32 cellular contexts compared by ENCODE assay signal in the genomic region with DNA sequence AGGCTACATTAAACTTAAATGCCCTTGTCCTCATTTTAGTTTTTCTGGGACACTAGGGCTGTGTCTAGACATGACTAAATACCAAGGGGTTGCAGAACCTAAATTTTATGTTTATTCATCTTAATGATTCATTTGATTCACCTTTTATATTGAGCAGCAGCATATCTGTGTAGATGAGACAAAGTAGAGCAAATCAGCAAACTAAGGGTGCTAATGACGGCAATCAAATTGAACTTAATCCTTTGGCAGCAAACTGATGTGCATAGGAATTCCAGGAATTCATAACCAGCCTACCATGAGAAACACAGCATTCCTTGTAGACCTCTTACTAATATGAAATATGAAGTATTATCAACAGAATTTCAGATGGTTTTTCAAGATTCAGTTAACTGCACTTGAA. TPM values are rescaled to one million over a fixed set of nuclear protein-coding genes. Genes with fewer than 3 reads are reported as not detected.
DNase-seq lines count a peak whose midpoint lies in the region; ATAC-seq, FAIRE-seq and TF ChIP-seq lines count a peak whose summit lies in the region.
"Had no signal": no experiment of that assay in that cellular context is flagged by ENCODE, and none has a peak within 500 bp of the region (broad histone marks: within the 10 kb centered on the region; RNA-seq: fewer than 3 reads in every experiment).

No MANE protein-coding gene starts in this region.

- H3K9me3 Mint-ChIP-seq in astrocyte (ENCODE audit: unreplicated experiment) = no peaks in the 10 kb centered on the region
- H3K9me3 Mint-ChIP-seq: activated T-helper 1 cell treated with anti-CD3 and anti-CD28 coated beads, Interleukin-12 subunit alpha, Interleukin-12 subunit beta, Interleukin-2, Interleukin-4 antibody, amounts not matched to agents 30 ng/mL and 10 ng/mL and 1 ng/mL, durations not matched to agents 14 hours and 24 hours and 36 hours; dendritic cell treated with granulocyte-macrophage colony-stimulating factor and Interleukin-4, amounts not matched to agents 40 ng/mL and 50 ng/mL, for 4 days; type B pancreatic cell had no signal

- H3K27me3 ChIP-seq in astrocyte (ENCODE audit: insufficient read depth, low read length) (no peaks in the 10 kb centered on the region), foreskin keratinocyte (no peaks in the 10 kb centered on the region), tibial nerve (no peaks in the 10 kb centered on the region)
- H3K27me3 ChIP-seq: spleen had no signal

- TF ChIP-seq CTCF in astrocyte (IDR thresholded peaks at IDR 0.05; ENCODE audit: insufficient read depth, low read depth, low read length) (no peak), foreskin keratinocyte (conservative IDR thresholded peaks at IDR 0.05) (no peak), tibial nerve (IDR thresholded peaks at IDR 0.05) (no peak)

- H2AFZ ChIP-seq in astrocyte (ENCODE audit: low read depth, low read length) = no peak overlapping the region
- H2AFZ ChIP-seq: GM23248, parathyroid adenoma had no signal

- H3K27ac ChIP-seq in astrocyte (ENCODE audit: low read depth, low read length) (peak overlapping the region; percentile 22), foreskin keratinocyte (no peak overlapping the region), tibial nerve (no peak overlapping the region)
- H3K27ac ChIP-seq: GM23248, HL-60, parathyroid adenoma, spleen had no signal

- no peak overlapping the region for H3K9ac ChIP-seq in astrocyte (ENCODE audit: low read length)
- H3K9ac ChIP-seq: GM23248, parathyroid adenoma had no signal

- TF ChIP-seq POLR2A in tibial nerve (IDR thresholded peaks at IDR 0.05) = no peak

- no peak overlapping the region for H3K27ac Mint-ChIP-seq in astrocyte (ENCODE audit: unreplicated experiment)
- H3K27ac Mint-ChIP-seq: activated B cell treated with CpG ODN at 0.5 μM for 24 hours; activated naive CD4-positive, alpha-beta T cell treated with anti-CD3 and anti-CD28 coated beads for 36 hours; activated T-helper 1 cell treated with anti-CD3 and anti-CD28 coated beads, Interleukin-12 subunit alpha, Interleukin-12 subunit beta, Interleukin-2, Interleukin-4 antibody, amounts not matched to agents 30 ng/mL and 10 ng/mL and 1 ng/mL, durations not matched to agents 14 hours and 24 hours and 36 hours; CD4-positive, CD25-positive, alpha-beta regulatory T cell; dendritic cell treated with granulocyte-macrophage colony-stimulating factor and Interleukin-4, amounts not matched to agents 40 ng/mL and 50 ng/mL, for 4 days; type B pancreatic cell had no signal

- H3K4me2 ChIP-seq in astrocyte (ENCODE audit: low read length) = peak overlapping the region; percentile 49

- intact Hi-C loops in Right ventricle myocardium inferior (cut with DNase I) = no loop called here

- H3K4me1 Mint-ChIP-seq in astrocyte (ENCODE audit: low read depth, unreplicated experiment) = peaks cover 5% of the 10 kb centered on the region
- H3K4me1 Mint-ChIP-seq: activated B cell treated with CpG ODN at 0.5 μM for 24 hours; CD4-positive, CD25-positive, alpha-beta regulatory T cell had no signal

- H3K4me1 ChIP-seq in astrocyte (ENCODE audit: insufficient read depth, low read length) = peaks cover 9% of the 10 kb centered on the region
- H3K4me1 ChIP-seq in foreskin keratinocyte = peaks cover 8% of the 10 kb centered on the region
- H3K4me1 ChIP-seq in tibial nerve = peaks cover 0 to 4% (median 0%) of the 10 kb centered on the region in 4 donors
- H3K4me1 ChIP-seq: parathyroid adenoma, spleen had no signal

- H3K4me3 ChIP-seq in astrocyte (ENCODE audit: insufficient read depth, low read depth, low read length) (no peak overlapping the region), tibial nerve (no peak overlapping the region)
- H3K4me3 ChIP-seq: GM23248, spleen had no signal

- H3K4me3 Mint-ChIP-seq in astrocyte (ENCODE audit: unreplicated experiment) = no peak overlapping the region
- H3K4me3 Mint-ChIP-seq: activated B cell treated with CpG ODN at 0.5 μM for 24 hours; activated naive CD4-positive, alpha-beta T cell treated with anti-CD3 and anti-CD28 coated beads for 36 hours; activated T-helper 1 cell treated with anti-CD3 and anti-CD28 coated beads, Interleukin-12 subunit alpha, Interleukin-12 subunit beta, Interleukin-2, Interleukin-4 antibody, amounts not matched to agents 30 ng/mL and 10 ng/mL and 1 ng/mL, durations not matched to agents 14 hours and 24 hours and 36 hours; CD4-positive, CD25-positive, alpha-beta regulatory T cell; dendritic cell treated with granulocyte-macrophage colony-stimulating factor and Interleukin-4, amounts not matched to agents 40 ng/mL and 50 ng/mL, for 4 days; type B pancreatic cell had no signal

- H4K20me1 ChIP-seq in astrocyte (ENCODE audit: insufficient read depth, low read length) = no peaks in the 10 kb centered on the region

- no peaks in the 10 kb centered on the region for H3K36me3 Mint-ChIP-seq in astrocyte (ENCODE audit: low read depth, unreplicated experiment)
- H3K36me3 Mint-ChIP-seq: CD4-positive, CD25-positive, alpha-beta regulatory T cell; type B pancreatic cell had no signal

- H3K27me3 Mint-ChIP-seq in astrocyte (ENCODE audit: low read depth, unreplicated experiment) = no peaks in the 10 kb centered on the region
- H3K27me3 Mint-ChIP-seq: activated B cell treated with CpG ODN at 0.5 μM for 24 hours; CD4-positive, CD25-positive, alpha-beta regulatory T cell; dendritic cell treated with granulocyte-macrophage colony-stimulating factor and Interleukin-4, amounts not matched to agents 40 ng/mL and 50 ng/mL, for 4 days; type B pancreatic cell had no signal

- H3K9me3 ChIP-seq in astrocyte (ENCODE audit: insufficient read depth, low read depth, low read length) (no peaks in the 10 kb centered on the region), tibial nerve (no peaks in the 10 kb centered on the region)
- H3K9me3 ChIP-seq: spleen had no signal

- 28 to 32% methylated on average over 1 of the region's 1 CpG for WGBS in tibial nerve, 2 donors

- no peak for FAIRE-seq in astrocyte (lab: Jason Lieb, UNC)
- FAIRE-seq: D721Med, GM12891 had no signal

- TF ChIP-seq EP300 in tibial nerve (IDR thresholded peaks at IDR 0.05) = no peak

- ATAC-seq in foreskin keratinocyte (peak; percentile 61), Right ventricle myocardium inferior (no peak), HG03457 (IDR thresholded peaks at IDR 0.05; ENCODE audit: unreplicated experiment) (no peak)
- ATAC-seq: right cardiac atrium had no signal

- DNase-seq in HS-27A (ENCODE audit: low read depth) (peak; percentile 85), astrocyte (ENCODE audit: low read depth) (peak; percentile 67), foreskin keratinocyte (peak; percentile 66 to 67), tibial nerve (ENCODE audit: low spot score in 2 of 2) (no peak), Right ventricle myocardium inferior (ENCODE audit: missing footprints) (no peak), NCI-H774 (lab: John Stamatoyannopoulos, UW) (no peak)
- DNase-seq: activated B cell treated with CpG ODN at 0.5 μM for 24 hours; activated CD4-positive, alpha-beta T cell treated with anti-CD3 and anti-CD28 coated beads, Interleukin-2, amount 50 U/mL, for 4 hours; activated CD8-positive, alpha-beta memory T cell treated with anti-CD3 and anti-CD28 coated beads, Interleukin-2, amount 50 U/mL, for 4 hours; activated naive CD4-positive, alpha-beta T cell treated with anti-CD3 and anti-CD28 coated beads for 36 hours; amygdala; CD4-positive, CD25-positive, alpha-beta regulatory T cell; glutamatergic neuron; GM23248; islet precursor cell; NCI-H1048; NCI-H187; NCI-H2171 treated with DMSO at 0.1 percent for 48 hours; NCI-H526 treated with DMSO at 0.1 percent for 48 hours; right cardiac atrium; spleen; T-helper 1 cell had no signal

- H3K36me3 ChIP-seq in astrocyte (ENCODE audit: insufficient read depth, low read length) (no peaks in the 10 kb centered on the region), tibial nerve (no peaks in the 10 kb centered on the region)
- H3K36me3 ChIP-seq: spleen had no signal

- H3K79me2 ChIP-seq in astrocyte (ENCODE audit: insufficient read depth, low read length) = peaks cover 67% of the 10 kb centered on the region
- H3K79me2 ChIP-seq: parathyroid adenoma had no signal

RNA-seq across cellular contexts. Expression of gene EPHA5, which starts 25.1 kb away (rescaled TPM):
- total RNA-seq in astrocyte (1.2 and 1.3 TPM in 2 replicates), foreskin keratinocyte (not detected in 2 replicates), tibial nerve (1 to 10 TPM; 2.9 to 5.0 (median 4.4) TPM), Right ventricle myocardium inferior (0.11 TPM)
- not detected in 2 replicates for polyA plus RNA-seq in foreskin keratinocyte
- total RNA-seq: activated B cell treated with CpG ODN at 0.5 μM for 24 hours; activated naive CD4-positive, alpha-beta T cell treated with anti-CD3 and anti-CD28 coated beads for 36 hours; activated T-helper 1 cell treated with anti-CD3 and anti-CD28 coated beads, Interleukin-12 subunit alpha, Interleukin-12 subunit beta, Interleukin-2, Interleukin-4 antibody, amounts not matched to agents 30 ng/mL and 10 ng/mL and 1 ng/mL, durations not matched to agents 14 hours and 24 hours and 36 hours; CD4-positive, CD25-positive, alpha-beta regulatory T cell; GM23248; liver; mononuclear cell had no signal
- polyA plus RNA-seq: CD4-positive, CD25-positive, alpha-beta regulatory T cell; GM23248; liver had no signal

Comparison
In these comparisons a context has a peak if more than half of its experiments do, and no peak if none do; other contexts are left out.
1. DNase-seq: peak in HS-27A (single experiment), astrocyte (single experiment) and foreskin keratinocyte (2 of 2); none in tibial nerve (0 of 2), Right ventricle myocardium inferior (single experiment) and NCI-H774 (single experiment).